In the genomic region with DNA sequence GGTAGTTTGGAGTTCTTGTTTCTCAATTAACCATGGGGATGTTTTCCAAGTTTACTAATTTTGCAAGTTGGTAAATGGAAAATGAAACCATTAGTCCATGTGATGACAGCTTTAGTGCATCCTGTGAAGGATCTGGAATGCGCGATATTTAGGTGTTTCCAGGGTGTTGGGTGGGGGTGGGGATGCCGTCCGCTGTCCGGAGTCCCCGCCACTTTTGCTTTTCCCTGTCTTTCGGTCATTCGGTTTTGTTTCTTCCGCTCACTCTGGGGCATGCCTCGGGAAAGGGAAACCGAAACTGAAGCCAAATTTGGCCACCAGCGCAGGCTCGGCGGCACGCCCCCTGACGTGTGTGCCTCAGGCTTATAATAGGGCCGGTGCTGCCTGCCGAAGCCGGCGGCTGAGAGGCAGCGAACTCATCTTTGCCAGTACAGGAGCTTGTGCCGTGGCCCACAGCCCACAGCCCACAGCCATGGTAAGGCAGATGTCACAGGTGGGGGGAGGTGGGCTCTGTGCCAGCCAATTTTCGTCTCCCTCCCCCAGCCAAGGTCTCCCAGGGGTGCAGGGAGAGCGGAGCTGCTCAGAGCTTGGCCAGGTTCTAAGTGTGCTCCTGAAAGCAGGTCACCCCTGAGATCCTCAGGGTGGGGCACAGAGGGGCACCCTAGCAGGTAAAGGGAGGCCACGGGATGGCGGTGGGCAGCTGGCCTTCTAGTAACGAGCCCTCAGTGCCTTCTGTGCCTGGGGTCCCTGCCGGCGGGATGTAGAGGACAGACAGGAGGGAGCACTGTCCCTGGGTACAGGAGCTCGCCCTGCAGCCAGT, we compare ENCODE assay signal across 8 cellular contexts. TPM values are rescaled to one million over a fixed set of nuclear protein-coding genes. Genes with fewer than 3 reads are reported as not detected.
DNase-seq lines count a peak whose midpoint lies in the region; ATAC-seq and TF ChIP-seq lines count a peak whose summit lies in the region.

ISG15 (plus strand) TSS at position 393 of the 817 bp plus-strand sequence; CDS start at position 470, 77 bp downstream.

- DNase-seq in DMS153 (lab: John Stamatoyannopoulos, UW) (peak; percentile 82), SK-N-SH (no peak), glomerular endothelial cell (ENCODE audit: extremely low read depth, low read depth, low spot score) (peak; percentile 51), osteoblast (ENCODE audit: insufficient read length, low spot score, missing footprints) (peak; percentile 98), testis (peak; percentile 93)
- DNase-seq in activated naive CD4-positive, alpha-beta T cell treated with anti-CD3 and anti-CD28 coated beads, Interleukin-2, amount 50 U/mL, for 16 hours = peak; percentile 84

- peak within 1 kb of the TSS; percentile 49; the same call in 1 of the 2 replicates for H3K9ac ChIP-seq in SK-N-SH

- H3K4me2 ChIP-seq in SK-N-SH (peak within 1 kb of the TSS; percentile 70), osteoblast (ENCODE audit: insufficient read depth, low read length) (peak within 1 kb of the TSS; percentile 96)

- H3K9me2 ChIP-seq in SK-N-SH = no peaks in the 10 kb centered on the region

- peak within 1 kb of the TSS; percentile 45 to 52; a peak in 3 of 4 replicates for H3K4me3 ChIP-seq in SK-N-SH (ENCODE audit: low read depth in 2 of 2, low read length in 1 of 2)
- H3K4me3 ChIP-seq in osteoblast (ENCODE audit: insufficient read depth, low read length) = peak within 1 kb of the TSS; percentile 99
- H3K4me3 ChIP-seq in testis = peak within 1 kb of the TSS; percentile 56

- no peak for TF ChIP-seq CTCF in SK-N-SH (IDR thresholded peaks at IDR 0.05)
- TF ChIP-seq CTCF in osteoblast (IDR thresholded peaks at IDR 0.05; ENCODE audit: extremely low read depth, low read depth, low read length) = no peak
- TF ChIP-seq CTCF in testis (IDR thresholded peaks at IDR 0.05) = no peak

- no peaks in the 10 kb centered on the region for H3K36me3 ChIP-seq in SK-N-SH (replicated peaks in 1 of 2; ENCODE audit: control insufficient read depth in 1 of 2, insufficient read depth in 2 of 2, low read length in 1 of 2)
- H3K36me3 ChIP-seq in osteoblast (ENCODE audit: insufficient read depth, low read length) = no peaks in the 10 kb centered on the region
- no peaks in the 10 kb centered on the region for H3K36me3 ChIP-seq in testis (ENCODE audit: low read depth, missing control alignments)

- peaks cover 0 to 7% of the 10 kb centered on the region in 2 experiments; a peak in 1 of 4 replicates for H3K4me1 ChIP-seq in SK-N-SH (ENCODE audit: control insufficient read depth in 1 of 2, insufficient read depth in 2 of 2, low read depth in 1 of 2, low read length in 1 of 2)
- no peaks in the 10 kb centered on the region for H3K4me1 ChIP-seq in osteoblast (ENCODE audit: insufficient read depth, low read length)
- H3K4me1 ChIP-seq in testis = peaks cover 10% of the 10 kb centered on the region

- H2AFZ ChIP-seq in SK-N-SH (ENCODE audit: low read depth) (peak within 1 kb of the TSS; percentile 89), osteoblast (ENCODE audit: low read length) (peak within 1 kb of the TSS; percentile 99)

- TF ChIP-seq POLR2A in testis (IDR thresholded peaks at IDR 0.05) = peak; percentile 40

- WGBS in SK-N-SH (ENCODE audit: low lambda C conversion rate) = 22% methylated on average over 15 of the region's 30 CpGs
- WGBS in testis, 2 donors = 33 to 40% methylated on average over 28 to 30 of the region's 30 CpGs

- H3K79me2 ChIP-seq in SK-N-SH (ENCODE audit: insufficient read depth) = no peaks in the 10 kb centered on the region
- no peaks in the 10 kb centered on the region for H3K79me2 ChIP-seq in osteoblast (ENCODE audit: insufficient read depth, low read length)

- H3F3A ChIP-seq in SK-N-SH (replicated peaks; ENCODE audit: insufficient read depth) = no peaks in the 10 kb centered on the region

- TF ChIP-seq EP300 in Ishikawa (IDR thresholded peaks at IDR 0.05; ENCODE audit: borderline replicate concordance) = no peak
- no peak for TF ChIP-seq EP300 in SK-N-SH (IDR thresholded peaks at IDR 0.05; ENCODE audit: borderline replicate concordance in 1 of 2, low read depth in 1 of 2, low read length in 1 of 2)

- H3K27ac ChIP-seq in SK-N-SH (ENCODE audit: low read depth in 2 of 2, low read length in 1 of 2) = peak within 1 kb of the TSS in 1 of 2 experiments; percentile 70; a peak in 2 of 4 replicates
- peak within 1 kb of the TSS; percentile 93 for H3K27ac ChIP-seq in osteoblast (ENCODE audit: low read depth, low read length)
- H3K27ac ChIP-seq in testis = peak within 1 kb of the TSS; percentile 64 to 84

- H3K9me3 ChIP-seq in SK-N-SH = no peaks in the 10 kb centered on the region
- no peaks in the 10 kb centered on the region for H3K9me3 ChIP-seq in osteoblast (ENCODE audit: low read depth, low read length)
- H3K9me3 ChIP-seq in testis = no peaks in the 10 kb centered on the region

- intact Hi-C loops in testis (cut with DNase I; ENCODE audit: low total_unique reads) = no loop called here

- POLR2A ChIA-PET in SK-N-SH (lab: Yijun Ruan, JAX) = interaction anchor here (1.0 kb wide), 1 partner anchor 9 kb away, joined by 3 read pairs; no protein-coding TSS in a partner anchor

- TF ChIP-seq RAD21 in Ishikawa (IDR thresholded peaks at IDR 0.05; ENCODE audit: low read depth) (no peak), SK-N-SH (IDR thresholded peaks at IDR 0.05; ENCODE audit: low read length) (no peak)

- no peaks in the 10 kb centered on the region for H4K20me1 ChIP-seq in SK-N-SH (ENCODE audit: insufficient read depth)
- no peaks in the 10 kb centered on the region for H4K20me1 ChIP-seq in osteoblast (ENCODE audit: insufficient read depth, low read length)

- peak; percentile 76 for ATAC-seq in GM21447 (IDR thresholded peaks at IDR 0.05; ENCODE audit: unreplicated experiment)

- CTCF ChIA-PET in SK-N-SH (lab: Yijun Ruan, JAX) = interaction anchor here (0.7 to 6.1 kb wide), 11 partner anchors 8 to 59 kb away, joined by 3 to 38 read pairs (median 4); no protein-coding TSS in a partner anchor

- H3K27me3 ChIP-seq in SK-N-SH (ENCODE audit: insufficient read depth) (no peaks in the 10 kb centered on the region), osteoblast (ENCODE audit: insufficient read depth, low read length) (no peaks in the 10 kb centered on the region), testis (no peaks in the 10 kb centered on the region)

TF ChIP-seq in Ishikawa, 13 proteins besides CTCF, POLR2A, EP300 and RAD21:
- 0 out of 2 replicates have a peak, but pooled peaks have one; percentile 10 for TF ChIP-seq NFIC (IDR thresholded peaks at IDR 0.05)
- no peak for TF ChIP-seq FOXM1 (IDR thresholded peaks at IDR 0.05; ENCODE audit: borderline replicate concordance, low read depth)
TF ChIP-seq in Ishikawa: peak in this region for 1.

TF ChIP-seq in SK-N-SH, 30 proteins besides CTCF, POLR2A, EP300 and RAD21 (continues in another document):
- TF ChIP-seq POLR2AphosphoS5 (IDR thresholded peaks at IDR 0.05; ENCODE audit: low read depth, low read length) (0 out of 2 replicates have a peak, but pooled peaks have one; percentile 35), GATA2 (CRISPR knock-in tag; IDR thresholded peaks at IDR 0.05) (no peak), EZH2phosphoT487 (IDR thresholded peaks at IDR 0.05; ENCODE audit: borderline replicate concordance, low read depth) (no peak), NRF1 (IDR thresholded peaks at IDR 0.05; ENCODE audit: low read depth, low read length) (peak; percentile 21; the same call in 1 of the 2 replicates), FOSL2 (IDR thresholded peaks at IDR 0.05; ENCODE audit: borderline replicate concordance, low read depth) (no peak), TEAD4 (IDR thresholded peaks at IDR 0.05; ENCODE audit: borderline replicate concordance, insufficient read depth) (no peak), SIN3A (IDR thresholded peaks at IDR 0.05; ENCODE audit: borderline replicate concordance, low read depth, low read length) (no peak), YY1 (IDR thresholded peaks at IDR 0.05; ENCODE audit: low read depth) (no peak)
- TF ChIP-seq, protein P1, sequence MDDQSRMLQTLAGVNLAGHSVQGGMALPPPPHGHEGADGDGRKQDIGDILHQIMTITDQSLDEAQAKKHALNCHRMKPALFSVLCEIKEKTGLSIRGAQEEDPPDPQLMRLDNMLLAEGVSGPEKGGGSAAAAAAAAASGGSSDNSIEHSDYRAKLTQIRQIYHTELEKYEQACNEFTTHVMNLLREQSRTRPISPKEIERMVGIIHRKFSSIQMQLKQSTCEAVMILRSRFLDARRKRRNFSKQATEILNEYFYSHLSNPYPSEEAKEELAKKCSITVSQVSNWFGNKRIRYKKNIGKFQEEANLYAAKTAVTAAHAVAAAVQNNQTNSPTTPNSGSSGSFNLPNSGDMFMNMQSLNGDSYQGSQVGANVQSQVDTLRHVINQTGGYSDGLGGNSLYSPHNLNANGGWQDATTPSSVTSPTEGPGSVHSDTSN (IDR thresholded peaks at IDR 0.05) = no peak
- TF ChIP-seq, protein P2, sequence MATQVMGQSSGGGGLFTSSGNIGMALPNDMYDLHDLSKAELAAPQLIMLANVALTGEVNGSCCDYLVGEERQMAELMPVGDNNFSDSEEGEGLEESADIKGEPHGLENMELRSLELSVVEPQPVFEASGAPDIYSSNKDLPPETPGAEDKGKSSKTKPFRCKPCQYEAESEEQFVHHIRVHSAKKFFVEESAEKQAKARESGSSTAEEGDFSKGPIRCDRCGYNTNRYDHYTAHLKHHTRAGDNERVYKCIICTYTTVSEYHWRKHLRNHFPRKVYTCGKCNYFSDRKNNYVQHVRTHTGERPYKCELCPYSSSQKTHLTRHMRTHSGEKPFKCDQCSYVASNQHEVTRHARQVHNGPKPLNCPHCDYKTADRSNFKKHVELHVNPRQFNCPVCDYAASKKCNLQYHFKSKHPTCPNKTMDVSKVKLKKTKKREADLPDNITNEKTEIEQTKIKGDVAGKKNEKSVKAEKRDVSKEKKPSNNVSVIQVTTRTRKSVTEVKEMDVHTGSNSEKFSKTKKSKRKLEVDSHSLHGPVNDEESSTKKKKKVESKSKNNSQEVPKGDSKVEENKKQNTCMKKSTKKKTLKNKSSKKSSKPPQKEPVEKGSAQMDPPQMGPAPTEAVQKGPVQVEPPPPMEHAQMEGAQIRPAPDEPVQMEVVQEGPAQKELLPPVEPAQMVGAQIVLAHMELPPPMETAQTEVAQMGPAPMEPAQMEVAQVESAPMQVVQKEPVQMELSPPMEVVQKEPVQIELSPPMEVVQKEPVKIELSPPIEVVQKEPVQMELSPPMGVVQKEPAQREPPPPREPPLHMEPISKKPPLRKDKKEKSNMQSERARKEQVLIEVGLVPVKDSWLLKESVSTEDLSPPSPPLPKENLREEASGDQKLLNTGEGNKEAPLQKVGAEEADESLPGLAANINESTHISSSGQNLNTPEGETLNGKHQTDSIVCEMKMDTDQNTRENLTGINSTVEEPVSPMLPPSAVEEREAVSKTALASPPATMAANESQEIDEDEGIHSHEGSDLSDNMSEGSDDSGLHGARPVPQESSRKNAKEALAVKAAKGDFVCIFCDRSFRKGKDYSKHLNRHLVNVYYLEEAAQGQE (IDR thresholded peaks at IDR 0.05; ENCODE audit: low read depth, low read length) = no peak

RNA-seq across cellular contexts. Expression of gene ISG15, which starts in this region (rescaled TPM):
- polyA plus RNA-seq in SK-N-SH (2012; rRNA removed) (22.9 and 28.6 TPM in 2 replicates), testis (ENCODE audit: insufficient read depth, low read depth, low replicate concordance) (16.6 TPM)
- polyA plus RNA-seq in SK-N-SH (2012; cell fraction: cytosol; rRNA removed) = 14.3 and 16.1 TPM in 2 replicates
- 15.0 and 31.2 TPM in 2 replicates for polyA plus RNA-seq in SK-N-SH (2012; cell fraction: nucleus; rRNA removed)
- total RNA-seq in glomerular endothelial cell (196 and 518 TPM in 2 replicates), osteoblast (55.4 and 90.5 TPM in 2 replicates), testis (10 to 100 TPM; 22.8 to 24.0 TPM)

Comparison
In these comparisons a context has a peak if more than half of its experiments do, and no peak if none do; other contexts are left out.
1. H3K4me3 ChIP-seq: peak in every context shown above with its lines; median percentile 99 in osteoblast; 56 in testis; 48 in SK-N-SH.